Comparison of ENCODE assay signal across 10 cellular contexts in the genomic region with DNA sequence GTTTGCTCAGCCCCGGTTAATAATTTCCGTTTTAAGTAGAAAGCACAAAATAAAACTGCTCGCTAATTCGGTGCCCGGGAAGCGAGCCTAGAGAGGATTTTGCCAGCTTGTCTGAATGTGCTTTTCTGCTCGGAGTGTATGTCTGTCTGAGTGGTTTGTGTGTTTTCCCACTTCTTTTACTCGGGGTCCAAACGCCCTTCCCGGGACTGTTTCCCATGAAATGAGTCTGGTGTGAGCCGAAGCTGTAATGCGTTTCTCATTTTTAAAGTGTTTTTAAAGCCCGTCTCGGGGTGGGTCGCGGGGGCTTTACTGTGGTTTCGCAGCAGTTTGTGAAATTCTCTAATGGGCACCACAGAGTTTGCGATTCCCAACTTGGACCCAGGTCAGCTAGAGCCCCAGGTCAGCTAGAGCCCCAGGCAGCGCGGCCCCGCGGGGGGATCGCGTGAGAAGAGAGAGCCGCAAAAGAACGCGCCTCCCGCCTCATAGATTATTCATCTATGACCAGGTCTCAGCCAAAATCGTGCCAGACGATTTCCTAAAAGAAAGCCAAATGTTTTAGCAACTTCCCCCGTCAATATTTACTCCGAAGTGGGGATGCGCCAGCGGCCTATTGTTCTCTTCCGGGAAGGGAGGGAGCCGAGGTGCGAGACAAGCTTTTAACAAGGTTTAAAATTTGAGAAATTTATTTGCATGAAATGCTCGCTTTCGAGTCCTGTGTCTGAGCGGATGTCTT. TPM values are rescaled to one million over a fixed set of nuclear protein-coding genes. Genes with fewer than 3 reads are reported as not detected.
DNase-seq lines count a peak whose midpoint lies in the region; ATAC-seq, FAIRE-seq and TF ChIP-seq lines count a peak whose summit lies in the region.
"Had no signal": no experiment of that assay in that cellular context is flagged by ENCODE, and none has a peak within 500 bp of the region (broad histone marks: within the 10 kb centered on the region; RNA-seq: fewer than 3 reads in every experiment).

No MANE protein-coding gene starts in this region.

- H3K36me3 Mint-ChIP-seq in IgD-negative memory B cell (no peaks in the 10 kb centered on the region), astrocyte (ENCODE audit: low read depth, unreplicated experiment) (no peaks in the 10 kb centered on the region)
- H3K36me3 Mint-ChIP-seq in naive thymus-derived CD8-positive, alpha-beta T cell = peaks cover 4 to 23% (median 12%) of the 10 kb centered on the region in 3 donors

- peaks cover 0 to 19% (median 3%) of the 10 kb centered on the region in 3 donors for H3K4me1 Mint-ChIP-seq in IgD-negative memory B cell
- H3K4me1 Mint-ChIP-seq in astrocyte (ENCODE audit: low read depth, unreplicated experiment) = peaks cover 4% of the 10 kb centered on the region
- peaks cover 6 to 26% (median 15%) of the 10 kb centered on the region in 4 donors for H3K4me1 Mint-ChIP-seq in naive thymus-derived CD8-positive, alpha-beta T cell

- intact Hi-C loops in prostate gland (cut with DNase I) = no loop called here

- FAIRE-seq in astrocyte (lab: Jason Lieb, UNC) = no peak
- FAIRE-seq: GM18507 had no signal

- H3K36me3 ChIP-seq in astrocyte (ENCODE audit: insufficient read depth, low read length) (no peaks in the 10 kb centered on the region), prostate gland (no peaks in the 10 kb centered on the region)

- H3K4me3 Mint-ChIP-seq in IgD-negative memory B cell (peak overlapping the region; percentile 50 to 85 (median 70)), astrocyte (ENCODE audit: unreplicated experiment) (peak overlapping the region; percentile 79)
- H3K4me3 Mint-ChIP-seq in naive thymus-derived CD8-positive, alpha-beta T cell = peak overlapping the region in 9 of 10 donors; percentile 25 to 83 (median 58)

- DNase-seq in NCI-H510A (lab: John Stamatoyannopoulos, UW) (peak; percentile 8), NCI-H510A treated with DMSO at 0.1 percent for 48 hours (lab: John Stamatoyannopoulos, UW) (no peak), astrocyte (ENCODE audit: low read depth) (no peak), prostate gland (ENCODE audit: low spot score) (no peak), T-helper 9 cell (no peak), NCI-H1048 (lab: John Stamatoyannopoulos, UW) (no peak)
- DNase-seq in naive thymus-derived CD8-positive, alpha-beta T cell = peak in 1 of 10 donors; percentile 33
- DNase-seq: Right ventricle myocardium superior had no signal

- TF ChIP-seq CTCF in astrocyte (IDR thresholded peaks at IDR 0.05; ENCODE audit: insufficient read depth, low read depth, low read length) = no peak
- no peak for TF ChIP-seq CTCF in prostate gland (IDR thresholded peaks at IDR 0.05)

- H3K9me3 ChIP-seq in astrocyte (ENCODE audit: insufficient read depth, low read depth, low read length) = no peaks in the 10 kb centered on the region
- no peaks in the 10 kb centered on the region for H3K9me3 ChIP-seq in prostate gland

- H3K27ac Mint-ChIP-seq in IgD-negative memory B cell (peak overlapping the region; percentile 91 to 99 (median 95)), astrocyte (ENCODE audit: unreplicated experiment) (peak overlapping the region; percentile 85)
- H3K27ac Mint-ChIP-seq in naive thymus-derived CD8-positive, alpha-beta T cell = peak overlapping the region in 5 of 10 donors; percentile 40 to 94 (median 84)

- H2AFZ ChIP-seq in astrocyte (ENCODE audit: low read depth, low read length) = no peak overlapping the region

- POLR2A ChIA-PET in naive thymus-derived CD8-positive, alpha-beta T cell (lab: Charles Lee) = interaction anchor here (1.0 to 2.7 kb wide), 5 partner anchors 8 to 24 kb away, joined by 3 to 15 read pairs (median 4); no protein-coding TSS in a partner anchor

- H3K27me3 Mint-ChIP-seq in IgD-negative memory B cell (peaks cover 48% of the 10 kb centered on the region), astrocyte (ENCODE audit: low read depth, unreplicated experiment) (peaks cover 58% of the 10 kb centered on the region)
- H3K27me3 Mint-ChIP-seq in naive thymus-derived CD8-positive, alpha-beta T cell = peaks cover 13 to 63% (median 50%) of the 10 kb centered on the region in 5 donors

- peaks cover 25% of the 10 kb centered on the region for H4K20me1 ChIP-seq in astrocyte (ENCODE audit: insufficient read depth, low read length)

- H3K27me3 ChIP-seq in astrocyte (ENCODE audit: insufficient read depth, low read length) (peaks cover 51% of the 10 kb centered on the region), prostate gland (replicated peaks; ENCODE audit: insufficient read depth) (peaks cover 62% of the 10 kb centered on the region)

- peaks cover 0 to 17% (median 0%) of the 10 kb centered on the region in 3 donors for H3K9me3 Mint-ChIP-seq in IgD-negative memory B cell
- H3K9me3 Mint-ChIP-seq in astrocyte (ENCODE audit: unreplicated experiment) = peaks cover 13% of the 10 kb centered on the region
- H3K9me3 Mint-ChIP-seq in naive thymus-derived CD8-positive, alpha-beta T cell = peaks cover 0 to 38% (median 9%) of the 10 kb centered on the region in 9 donors

- H3K4me2 ChIP-seq in astrocyte (ENCODE audit: low read length) = peak overlapping the region; percentile 81

- no peak for ATAC-seq in naive thymus-derived CD8-positive, alpha-beta T cell

- peak overlapping the region; percentile 73 for H3K4me3 ChIP-seq in astrocyte (ENCODE audit: insufficient read depth, low read depth, low read length)
- H3K4me3 ChIP-seq in prostate gland = no peak overlapping the region

- H3K4me1 ChIP-seq in astrocyte (ENCODE audit: insufficient read depth, low read length) (peaks cover 12% of the 10 kb centered on the region), prostate gland (replicated peaks) (peaks cover 11% of the 10 kb centered on the region)

- H3K27ac ChIP-seq in astrocyte (ENCODE audit: low read depth, low read length) (peak overlapping the region; percentile 68), prostate gland (no peak overlapping the region)

- 7% methylated on average over 40 of the region's 40 CpGs for WGBS in prostate gland

- peak overlapping the region; percentile 87 for H3K9ac ChIP-seq in astrocyte (ENCODE audit: low read length)

- peaks cover 57% of the 10 kb centered on the region for H3K79me2 ChIP-seq in astrocyte (ENCODE audit: insufficient read depth, low read length)

- TF ChIP-seq POLR2A in prostate gland (IDR thresholded peaks at IDR 0.05) = no peak

RNA-seq across cellular contexts. Expression of a gene that starts 2.0 kb away (rescaled TPM):
- not detected for polyA plus RNA-seq in IgD-negative memory B cell
- total RNA-seq in astrocyte = 0.60 and 1.8 TPM in 2 replicates
- not detected for total RNA-seq in naive thymus-derived CD8-positive, alpha-beta T cell
- not detected for polyA plus RNA-seq in naive thymus-derived CD8-positive, alpha-beta T cell
- total RNA-seq in prostate gland = under 1 TPM; 0.05 to 0.51 TPM
- total RNA-seq: Right ventricle myocardium superior had no signal

RNA-seq across cellular contexts. Expression of a gene that starts 12.0 kb away (rescaled TPM):
- not detected for polyA plus RNA-seq in IgD-negative memory B cell
- total RNA-seq in astrocyte (0.17 and 0.27 TPM in 2 replicates), prostate gland (under 1 TPM; 0.09 to 0.45 TPM)
- total RNA-seq in naive thymus-derived CD8-positive, alpha-beta T cell = not detected
- polyA plus RNA-seq in naive thymus-derived CD8-positive, alpha-beta T cell = not detected
- total RNA-seq: Right ventricle myocardium superior had no signal
